2 cellular contexts compared by ENCODE assay signal in the genomic region with DNA sequence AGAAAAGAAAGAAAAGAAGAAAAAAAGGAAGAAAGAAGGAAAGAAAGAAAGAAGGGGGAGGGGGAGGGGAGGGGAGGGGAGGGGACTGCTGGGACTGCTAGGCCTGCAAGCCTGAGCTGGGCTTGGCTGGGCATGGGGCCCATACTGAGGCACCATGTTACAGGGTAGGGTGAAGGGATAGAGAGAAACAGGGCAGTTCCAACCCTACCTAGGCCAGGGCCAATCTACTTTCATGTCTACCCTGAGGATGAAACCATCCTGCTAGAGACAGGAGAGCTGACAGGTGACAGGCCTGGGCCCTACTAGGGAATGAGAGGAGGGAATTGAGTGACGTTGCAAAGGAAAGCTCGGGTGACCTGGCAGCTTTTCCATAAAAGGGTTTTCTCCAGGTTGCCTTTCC.
TF ChIP-seq lines count a peak whose summit lies in the region.

No MANE protein-coding gene starts in this region.

TF ChIP-seq in HepG2, 621 proteins besides CTCF, POLR2A, EP300 and RAD21:
- no peak for TF ChIP-seq ZNF83 (CRISPR knock-in tag; IDR thresholded peaks at IDR 0.05; ENCODE audit: borderline replicate concordance)
- TF ChIP-seq JUND (CRISPR knock-in tag; IDR thresholded peaks at IDR 0.05), result no peak
- TF ChIP-seq HNRNPK (IDR thresholded peaks at IDR 0.05; ENCODE audit: low read depth, low read length, poor library complexity, severe bottlenecking), result peak; percentile 97
- peak; percentile 97 for TF ChIP-seq PCBP1 (IDR thresholded peaks at IDR 0.05; ENCODE audit: borderline replicate concordance, low read depth, low read length)
- no peak for TF ChIP-seq CBX1 (IDR thresholded peaks at IDR 0.05; ENCODE audit: low read depth)
- TF ChIP-seq PCBP2 (optimal IDR thresholded peaks at IDR 0.05; ENCODE audit: low read depth, low read length, poor library complexity, severe bottlenecking), result peak; percentile 86
- TF ChIP-seq, protein P1, sequence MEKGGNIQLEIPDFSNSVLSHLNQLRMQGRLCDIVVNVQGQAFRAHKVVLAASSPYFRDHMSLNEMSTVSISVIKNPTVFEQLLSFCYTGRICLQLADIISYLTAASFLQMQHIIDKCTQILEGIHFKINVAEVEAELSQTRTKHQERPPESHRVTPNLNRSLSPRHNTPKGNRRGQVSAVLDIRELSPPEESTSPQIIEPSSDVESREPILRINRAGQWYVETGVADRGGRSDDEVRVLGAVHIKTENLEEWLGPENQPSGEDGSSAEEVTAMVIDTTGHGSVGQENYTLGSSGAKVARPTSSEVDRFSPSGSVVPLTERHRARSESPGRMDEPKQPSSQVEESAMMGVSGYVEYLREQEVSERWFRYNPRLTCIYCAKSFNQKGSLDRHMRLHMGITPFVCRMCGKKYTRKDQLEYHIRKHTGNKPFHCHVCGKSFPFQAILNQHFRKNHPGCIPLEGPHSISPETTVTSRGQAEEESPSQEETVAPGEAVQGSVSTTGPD (CRISPR knock-in tag; IDR thresholded peaks at IDR 0.05), result no peak

TF ChIP-seq in GM12878, 131 proteins besides CTCF, POLR2A, EP300 and RAD21:
- TF ChIP-seq WRNIP1 (IDR thresholded peaks at IDR 0.05; ENCODE audit: borderline replicate concordance, low read depth, low read length) (no peak), POLR2AphosphoS5 (IDR thresholded peaks at IDR 0.05; ENCODE audit: low read length) (no peak), E4F1 (IDR thresholded peaks at IDR 0.05; ENCODE audit: borderline replicate concordance, partially characterized antibody) (no peak), IKZF2 (IDR thresholded peaks at IDR 0.05) (no peak), BCL3 (IDR thresholded peaks at IDR 0.05; ENCODE audit: borderline replicate concordance, insufficient read depth, low read depth, low read length, poor library complexity, severe bottlenecking) (no peak), NR2C1 (IDR thresholded peaks at IDR 0.05) (no peak), YBX1 (IDR thresholded peaks at IDR 0.05) (no peak), ZBED1 (IDR thresholded peaks at IDR 0.05; ENCODE audit: borderline replicate concordance) (no peak)
